In the genomic region with DNA sequence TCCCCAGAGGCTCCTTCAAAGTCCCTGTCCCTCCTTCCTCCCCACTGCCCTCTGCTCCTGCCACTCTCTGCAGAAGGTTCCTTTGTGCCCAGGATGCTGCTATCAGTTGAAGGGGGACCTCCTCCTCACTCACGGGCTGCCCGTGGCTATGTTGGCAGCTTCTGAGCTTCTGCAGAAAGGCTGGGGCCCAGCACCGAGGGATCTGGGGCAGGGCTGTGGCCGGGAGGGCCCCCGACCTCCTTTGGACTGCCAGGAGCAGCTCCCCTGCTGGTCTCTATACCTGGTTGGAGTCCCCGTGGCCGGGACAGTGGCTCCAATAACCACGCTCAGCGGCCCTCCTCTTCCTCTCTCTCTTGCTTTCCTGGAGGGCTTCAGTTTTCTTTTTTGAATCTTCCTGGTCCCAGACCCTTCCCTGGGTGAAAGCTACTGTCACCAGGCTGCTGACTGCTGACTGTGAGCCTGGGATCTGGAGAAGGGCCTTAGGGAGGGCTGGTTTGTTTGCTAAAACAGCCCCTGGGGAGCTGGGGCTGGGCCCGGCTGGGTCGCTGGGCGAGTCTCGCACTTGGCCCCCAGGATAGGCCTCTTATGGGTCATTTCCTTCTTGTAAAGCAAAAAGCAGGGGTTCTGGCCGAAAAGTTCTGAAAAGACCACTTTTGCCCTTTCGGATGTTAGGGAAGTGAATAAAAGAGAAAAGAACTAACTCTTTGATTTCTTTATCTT, we compare ENCODE assay signal across 20 cellular contexts. TPM values are rescaled to one million over a fixed set of nuclear protein-coding genes. Genes with fewer than 3 reads are reported as not detected.
DNase-seq lines count a peak whose midpoint lies in the region; TF ChIP-seq lines count a peak whose summit lies in the region.
"Had no signal": no experiment of that assay in that cellular context is flagged by ENCODE, and none has a peak within 500 bp of the region (broad histone marks: within the 10 kb centered on the region; RNA-seq: fewer than 3 reads in every experiment).

No MANE protein-coding gene starts in this region.

- H3K4me3 Mint-ChIP-seq in mesothelial cell of epicardium = no peak overlapping the region
- H3K4me3 Mint-ChIP-seq: CD14-positive monocyte; CD8-positive, alpha-beta memory T cell had no signal

- DNase-seq in mesothelial cell of epicardium (ENCODE audit: low spot score in 2 of 2, unreplicated experiment in 2 of 2) = no peak
- DNase-seq in prostate gland (ENCODE audit: low spot score) = no peak
- DNase-seq in GM20000 (ENCODE audit: low spot score) = no peak
- no peak for DNase-seq in GM19238 (ENCODE audit: insufficient read length, low spot score)
- no peak for DNase-seq in activated CD4-positive, CD25-positive, alpha-beta regulatory T cell treated with anti-CD3 and anti-CD28 coated beads, Interleukin-2, amount 50 U/mL, for 72 hours
- DNase-seq: CD8-positive, alpha-beta memory T cell; DMS79 treated with DMSO at 0.1 percent for 48 hours; NCI-H1048; NCI-H1417 treated with DMSO at 0.1 percent for 48 hours; NCI-H1694 treated with DMSO at 0.1 percent for 48 hours; NCI-H2081 treated with DMSO at 0.1 percent for 48 hours; NCI-H748 treated with DMSO at 0.1 percent for 48 hours; PC-3 had no signal

- no peaks in the 10 kb centered on the region for H3K27me3 ChIP-seq in BLaER1
- peaks cover 0 to 8% (median 0%) of the 10 kb centered on the region in 11 experiments; a peak in 3 of 22 replicates for H3K27me3 ChIP-seq in BLaER1 treated with 17β-estradiol and CSF1 and Interleukin-3, amounts not matched to agents 10 nM and 100 nM
- no peaks in the 10 kb centered on the region for H3K27me3 ChIP-seq in prostate gland (replicated peaks; ENCODE audit: insufficient read depth)
- H3K27me3 ChIP-seq: SJSA1 had no signal

- H3K4me3 ChIP-seq in BLaER1 (no peak overlapping the region), prostate gland (no peak overlapping the region)
- no peak overlapping the region for H3K4me3 ChIP-seq in BLaER1 treated with 17β-estradiol and CSF1 and Interleukin-3, amounts not matched to agents 10 nM and 100 nM
- H3K4me3 ChIP-seq: SJSA1 had no signal

- H3K27ac Mint-ChIP-seq in mesothelial cell of epicardium = peak overlapping the region; percentile 21
- H3K27ac Mint-ChIP-seq: CD14-positive monocyte, IgD-negative memory B cell had no signal

- WGBS in prostate gland = 69% methylated on average over 15 of the region's 15 CpGs

- H3K36me3 Mint-ChIP-seq in mesothelial cell of epicardium = no peaks in the 10 kb centered on the region
- H3K36me3 Mint-ChIP-seq: CD14-positive monocyte; CD8-positive, alpha-beta memory T cell had no signal

- H3K9me3 Mint-ChIP-seq in mesothelial cell of epicardium = no peaks in the 10 kb centered on the region
- H3K9me3 Mint-ChIP-seq: IgD-negative memory B cell had no signal

- H3K4me1 Mint-ChIP-seq in mesothelial cell of epicardium = peaks cover 15% of the 10 kb centered on the region
- H3K4me1 Mint-ChIP-seq: CD14-positive monocyte; CD8-positive, alpha-beta memory T cell had no signal

- H3K4me1 ChIP-seq in BLaER1 (peaks cover 22% of the 10 kb centered on the region), prostate gland (replicated peaks) (no peaks in the 10 kb centered on the region)
- H3K4me1 ChIP-seq in BLaER1 treated with 17β-estradiol and CSF1 and Interleukin-3, amounts not matched to agents 10 nM and 100 nM = peaks cover 0 to 40% (median 19%) of the 10 kb centered on the region in 10 experiments; a peak in 17 of 20 replicates
- H3K4me1 ChIP-seq: SJSA1 had no signal

- H3K9me3 ChIP-seq in BLaER1 (peaks cover 5% of the 10 kb centered on the region; the same call in 1 of the 2 replicates), prostate gland (no peaks in the 10 kb centered on the region)
- H3K9me3 ChIP-seq in BLaER1 treated with 17β-estradiol and CSF1 and Interleukin-3, amounts not matched to agents 10 nM and 100 nM (replicated peaks in 1 of 11) = peaks cover 0 to 16% (median 7%) of the 10 kb centered on the region in 11 experiments; a peak in 16 of 22 replicates
- H3K9me3 ChIP-seq: SJSA1 had no signal

- no peaks in the 10 kb centered on the region for H3K36me3 ChIP-seq in BLaER1
- H3K36me3 ChIP-seq in BLaER1 treated with 17β-estradiol and CSF1 and Interleukin-3, amounts not matched to agents 10 nM and 100 nM = no peaks in the 10 kb centered on the region
- H3K36me3 ChIP-seq in prostate gland = no peaks in the 10 kb centered on the region
- H3K36me3 ChIP-seq: SJSA1 had no signal

- TF ChIP-seq POLR2A in prostate gland (IDR thresholded peaks at IDR 0.05) = no peak

- peak overlapping the region; percentile 80 for H3K4me2 ChIP-seq in BLaER1
- peak overlapping the region in 10 of 11 experiments; percentile 16 to 83 (median 66); a peak in 18 of 22 replicates for H3K4me2 ChIP-seq in BLaER1 treated with 17β-estradiol and CSF1 and Interleukin-3, amounts not matched to agents 10 nM and 100 nM
- H3K4me2 ChIP-seq: KMS-11 had no signal

- intact Hi-C loops in prostate gland (cut with DNase I) = no loop called here

- peak overlapping the region; percentile 42; the same call in 1 of the 2 replicates for H3K9ac ChIP-seq in BLaER1
- H3K9ac ChIP-seq in BLaER1 treated with 17β-estradiol and CSF1 and Interleukin-3, amounts not matched to agents 10 nM and 100 nM = peak overlapping the region in 4 of 11 experiments; percentile 4 to 56 (median 32); a peak in 7 of 22 replicates
- H3K9ac ChIP-seq: KMS-11 had no signal

- H3K27me3 Mint-ChIP-seq in mesothelial cell of epicardium (ENCODE audit: low read depth) = no peaks in the 10 kb centered on the region

- TF ChIP-seq CTCF in mesothelial cell of epicardium (IDR thresholded peaks at IDR 0.05; ENCODE audit: unreplicated experiment) = no peak
- no peak for TF ChIP-seq CTCF in prostate gland (IDR thresholded peaks at IDR 0.05)
- TF ChIP-seq CTCF in GM20000 (IDR thresholded peaks at IDR 0.05; ENCODE audit: extremely low read depth, missing control alignments) = no peak

- H3K27ac ChIP-seq in BLaER1 (peak overlapping the region; percentile 28; the same call in 1 of the 2 replicates), prostate gland (peak overlapping the region; percentile 32 to 36)
- H3K27ac ChIP-seq in BLaER1 treated with 17β-estradiol and CSF1 and Interleukin-3, amounts not matched to agents 10 nM and 100 nM = no peak overlapping the region
- H3K27ac ChIP-seq: HL-60, KMS-11, SJSA1 had no signal

- H4K20me1 ChIP-seq in BLaER1 = no peaks in the 10 kb centered on the region
- H4K20me1 ChIP-seq in BLaER1 treated with 17β-estradiol and CSF1 and Interleukin-3, amounts not matched to agents 10 nM and 100 nM = peaks cover 0 to 23% (median 0%) of the 10 kb centered on the region in 11 experiments; a peak in 4 of 22 replicates

RNA-seq across cellular contexts. Expression of gene SORCS2, which starts 46.9 kb away (rescaled TPM):
- total RNA-seq in mesothelial cell of epicardium = 6.8 to 7.1 TPM (median 7.1 TPM) in 3 replicates
- total RNA-seq in prostate gland = 1 to 10 TPM; 1.0 to 4.4 TPM
- total RNA-seq: CD8-positive, alpha-beta memory T cell had no signal

Comparison
In these comparisons a context has a peak if more than half of its experiments do, and no peak if none do; other contexts are left out.
1. H3K27ac ChIP-seq: peak in BLaER1 (single experiment) and prostate gland (2 of 2); none in BLaER1 treated with 17β-estradiol and CSF1 and Interleukin-3, amounts not matched to agents 10 nM and 100 nM (0 of 11).